Comparison of ENCODE assay signal across 16 cellular contexts in genomic region chr4:182537031-182537617, GRCh38.
"Had no signal": no experiment of that assay in that cellular context is flagged by ENCODE, and none has a peak within 500 bp of the region (broad histone marks: within the 10 kb centered on the region; RNA-seq: fewer than 3 reads in every experiment).

No MANE protein-coding gene starts in this region.

- ATAC-seq: natural killer cell treated with Interleukin-12 subunit alpha and Interleukin-12 subunit beta and Interleukin-15 and Interleukin-18, amount 100 ng/mL, for 72 hours; right cardiac atrium; stimulated activated naive CD8-positive, alpha-beta T cell treated with anti-CD3 and anti-CD28 coated beads, Interleukin-15, Interleukin-2, amounts not matched to agents 100 U/mL and 50 U/mL, for 24 hours had no signal

- H3K4me1 Mint-ChIP-seq: activated CD4-positive, alpha-beta T cell treated with anti-CD3 and anti-CD28 coated beads, Interleukin-2, amount 10 ng/mL, durations not matched to agents 7 days and 5 days; activated naive CD8-positive, alpha-beta T cell treated with anti-CD3 and anti-CD28 coated beads, Interleukin-2, amount 10 ng/mL, durations not matched to agents 7 days and 5 days had no signal

- DNase-seq: activated CD4-positive, alpha-beta T cell treated with anti-CD3 and anti-CD28 coated beads, Interleukin-2, amount 10 ng/mL, durations not matched to agents 7 days and 5 days; activated CD4-positive, CD25-positive, alpha-beta regulatory T cell; activated naive CD4-positive, alpha-beta T cell; activated naive CD8-positive, alpha-beta T cell treated with anti-CD3 and anti-CD28 coated beads, Interleukin-2, amount 10 ng/mL, durations not matched to agents 7 days and 5 days; aorta; effector memory CD4-positive, alpha-beta T cell; kidney; mesendoderm; occipital lobe; right cardiac atrium; small intestine; stimulated activated naive CD8-positive, alpha-beta T cell treated with anti-CD3 and anti-CD28 coated beads, Interleukin-15, Interleukin-2, amounts not matched to agents 100 U/mL and 50 U/mL, for 24 hours had no signal

- H3K36me3 Mint-ChIP-seq: activated naive CD8-positive, alpha-beta T cell treated with anti-CD3 and anti-CD28 coated beads, Interleukin-2, amount 10 ng/mL, durations not matched to agents 7 days and 5 days; natural killer cell treated with Interleukin-12 subunit alpha and Interleukin-12 subunit beta and Interleukin-15 and Interleukin-18, amount 100 ng/mL, for 72 hours had no signal

- FAIRE-seq: bronchial epithelial cell, kidney, small intestine had no signal

- H3K9me3 Mint-ChIP-seq: activated CD4-positive, alpha-beta T cell treated with anti-CD3 and anti-CD28 coated beads, Interleukin-2, amount 10 ng/mL, durations not matched to agents 7 days and 5 days; activated naive CD8-positive, alpha-beta T cell treated with anti-CD3 and anti-CD28 coated beads, Interleukin-2, amount 10 ng/mL, durations not matched to agents 7 days and 5 days; dendritic cell treated with granulocyte-macrophage colony-stimulating factor and Interleukin-4, amounts not matched to agents 40 ng/mL and 50 ng/mL, for 4 days; natural killer cell treated with Interleukin-12 subunit alpha and Interleukin-12 subunit beta and Interleukin-15 and Interleukin-18, amount 100 ng/mL, for 72 hours; T-helper 2 cell treated with Interferon-gamma antibody and Interleukin-4, amounts not matched to agents 5 μg/mL and 100 μg/mL, for 36 hours had no signal

- H3K27me3 Mint-ChIP-seq: activated CD4-positive, alpha-beta T cell treated with anti-CD3 and anti-CD28 coated beads, Interleukin-2, amount 10 ng/mL, durations not matched to agents 7 days and 5 days; activated naive CD8-positive, alpha-beta T cell treated with anti-CD3 and anti-CD28 coated beads, Interleukin-2, amount 10 ng/mL, durations not matched to agents 7 days and 5 days; dendritic cell treated with granulocyte-macrophage colony-stimulating factor and Interleukin-4, amounts not matched to agents 40 ng/mL and 50 ng/mL, for 4 days; natural killer cell treated with Interleukin-12 subunit alpha and Interleukin-12 subunit beta and Interleukin-15 and Interleukin-18, amount 100 ng/mL, for 72 hours had no signal

- H3K27ac Mint-ChIP-seq: activated CD4-positive, alpha-beta T cell treated with anti-CD3 and anti-CD28 coated beads, Interleukin-2, amount 10 ng/mL, durations not matched to agents 7 days and 5 days; activated naive CD8-positive, alpha-beta T cell treated with anti-CD3 and anti-CD28 coated beads, Interleukin-2, amount 10 ng/mL, durations not matched to agents 7 days and 5 days; dendritic cell treated with granulocyte-macrophage colony-stimulating factor and Interleukin-4, amounts not matched to agents 40 ng/mL and 50 ng/mL, for 4 days; natural killer cell treated with Interleukin-12 subunit alpha and Interleukin-12 subunit beta and Interleukin-15 and Interleukin-18, amount 100 ng/mL, for 72 hours; T-helper 2 cell treated with Interferon-gamma antibody and Interleukin-4, amounts not matched to agents 5 μg/mL and 100 μg/mL, for 36 hours had no signal

- H3K4me3 Mint-ChIP-seq: activated CD4-positive, alpha-beta T cell treated with anti-CD3 and anti-CD28 coated beads, Interleukin-2, amount 10 ng/mL, durations not matched to agents 7 days and 5 days; activated naive CD8-positive, alpha-beta T cell treated with anti-CD3 and anti-CD28 coated beads, Interleukin-2, amount 10 ng/mL, durations not matched to agents 7 days and 5 days; dendritic cell treated with granulocyte-macrophage colony-stimulating factor and Interleukin-4, amounts not matched to agents 40 ng/mL and 50 ng/mL, for 4 days; natural killer cell treated with Interleukin-12 subunit alpha and Interleukin-12 subunit beta and Interleukin-15 and Interleukin-18, amount 100 ng/mL, for 72 hours; T-helper 2 cell treated with Interferon-gamma antibody and Interleukin-4, amounts not matched to agents 5 μg/mL and 100 μg/mL, for 36 hours had no signal
